1 cellular context compared by ENCODE assay signal in the genomic region with DNA sequence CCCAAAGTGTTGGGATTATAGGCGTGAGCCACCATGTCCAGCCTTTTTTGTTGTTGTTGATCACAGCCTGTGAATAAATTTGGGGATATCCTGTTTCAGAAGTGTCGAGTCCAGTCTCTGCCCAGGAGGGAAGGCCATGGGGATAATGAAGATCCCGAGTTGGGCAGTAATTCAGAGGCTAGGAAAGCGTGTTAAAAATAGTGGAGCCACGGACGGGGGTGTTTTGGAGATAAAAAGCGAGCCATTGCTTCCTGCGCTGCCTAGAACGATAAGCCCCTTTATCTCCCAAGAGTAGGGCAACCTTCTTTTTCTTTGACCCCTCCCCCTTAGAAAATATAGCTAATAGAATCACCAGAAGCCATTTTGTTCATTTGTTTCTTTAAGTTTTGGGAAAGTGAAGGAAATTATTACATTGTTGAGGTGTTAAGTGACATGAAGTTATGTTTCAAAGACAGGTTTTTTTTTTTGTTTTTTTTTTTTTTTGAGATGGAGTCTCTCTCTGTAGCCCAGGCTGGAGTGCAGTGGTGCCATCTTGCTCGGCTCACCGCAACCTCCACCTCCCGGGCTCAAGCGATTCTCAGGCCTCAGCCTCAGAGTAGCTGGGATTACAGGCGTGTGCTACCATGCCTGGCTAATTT.
TF ChIP-seq lines count a peak whose summit lies in the region.

No MANE protein-coding gene starts in this region.

TF ChIP-seq in K562, 482 proteins besides CTCF, POLR2A, EP300 and RAD21 (continued from another document and continues in another):
- TF ChIP-seq, protein P1, sequence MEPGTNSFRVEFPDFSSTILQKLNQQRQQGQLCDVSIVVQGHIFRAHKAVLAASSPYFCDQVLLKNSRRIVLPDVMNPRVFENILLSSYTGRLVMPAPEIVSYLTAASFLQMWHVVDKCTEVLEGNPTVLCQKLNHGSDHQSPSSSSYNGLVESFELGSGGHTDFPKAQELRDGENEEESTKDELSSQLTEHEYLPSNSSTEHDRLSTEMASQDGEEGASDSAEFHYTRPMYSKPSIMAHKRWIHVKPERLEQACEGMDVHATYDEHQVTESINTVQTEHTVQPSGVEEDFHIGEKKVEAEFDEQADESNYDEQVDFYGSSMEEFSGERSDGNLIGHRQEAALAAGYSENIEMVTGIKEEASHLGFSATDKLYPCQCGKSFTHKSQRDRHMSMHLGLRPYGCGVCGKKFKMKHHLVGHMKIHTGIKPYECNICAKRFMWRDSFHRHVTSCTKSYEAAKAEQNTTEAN (CRISPR knock-in tag; IDR thresholded peaks at IDR 0.05): no peak
- TF ChIP-seq SNAPC5 (CRISPR knock-in tag; IDR thresholded peaks at IDR 0.05): no peak
- no peak for TF ChIP-seq DLX4 (CRISPR knock-in tag; IDR thresholded peaks at IDR 0.05)
- no peak for TF ChIP-seq MCM3 (IDR thresholded peaks at IDR 0.05)
- TF ChIP-seq JUN (IDR thresholded peaks at IDR 0.05; ENCODE audit: borderline replicate concordance, low read depth, low read length): no peak
- TF ChIP-seq JUN (CRISPR knock-in tag; IDR thresholded peaks at IDR 0.05; ENCODE audit: borderline replicate concordance): no peak
- TF ChIP-seq ZNF431 (CRISPR knock-in tag; IDR thresholded peaks at IDR 0.05): no peak
- TF ChIP-seq ERF (CRISPR knock-in tag; IDR thresholded peaks at IDR 0.05): peak; percentile 79; the same call in 1 of the 2 replicates
- TF ChIP-seq EHMT2 (IDR thresholded peaks at IDR 0.05): peak; percentile 5; the same call in 1 of the 2 replicates
- TF ChIP-seq CEBPG (CRISPR knock-in tag; IDR thresholded peaks at IDR 0.05): no peak
- TF ChIP-seq CEBPG (tag; conservative IDR thresholded peaks at IDR 0.05 in 1 of 2, IDR thresholded peaks at IDR 0.05 in 1 of 2): no peak
- peak in 1 of 2 experiments; percentile 28; a peak in 2 of 4 replicates for TF ChIP-seq NRF1 (conservative IDR thresholded peaks at IDR 0.05 in 1 of 2, IDR thresholded peaks at IDR 0.05 in 1 of 2)
- TF ChIP-seq POLR2B (IDR thresholded peaks at IDR 0.05; ENCODE audit: low read depth, partially characterized antibody): no peak
- no peak for TF ChIP-seq ID3 (CRISPR knock-in tag; IDR thresholded peaks at IDR 0.05)
- TF ChIP-seq ID3 (tag; IDR thresholded peaks at IDR 0.05): peak; percentile 65; the same call in 1 of the 2 replicates
- no peak for TF ChIP-seq MEIS2 (IDR thresholded peaks at IDR 0.05; ENCODE audit: partially characterized antibody)
- no peak for TF ChIP-seq ZNF318 (IDR thresholded peaks at IDR 0.05; ENCODE audit: borderline replicate concordance in 1 of 2, low read depth in 1 of 2)
- TF ChIP-seq ELF4 (CRISPR knock-in tag; IDR thresholded peaks at IDR 0.05): peak; percentile 40; the same call in 1 of the 2 replicates
- TF ChIP-seq, protein P2, sequence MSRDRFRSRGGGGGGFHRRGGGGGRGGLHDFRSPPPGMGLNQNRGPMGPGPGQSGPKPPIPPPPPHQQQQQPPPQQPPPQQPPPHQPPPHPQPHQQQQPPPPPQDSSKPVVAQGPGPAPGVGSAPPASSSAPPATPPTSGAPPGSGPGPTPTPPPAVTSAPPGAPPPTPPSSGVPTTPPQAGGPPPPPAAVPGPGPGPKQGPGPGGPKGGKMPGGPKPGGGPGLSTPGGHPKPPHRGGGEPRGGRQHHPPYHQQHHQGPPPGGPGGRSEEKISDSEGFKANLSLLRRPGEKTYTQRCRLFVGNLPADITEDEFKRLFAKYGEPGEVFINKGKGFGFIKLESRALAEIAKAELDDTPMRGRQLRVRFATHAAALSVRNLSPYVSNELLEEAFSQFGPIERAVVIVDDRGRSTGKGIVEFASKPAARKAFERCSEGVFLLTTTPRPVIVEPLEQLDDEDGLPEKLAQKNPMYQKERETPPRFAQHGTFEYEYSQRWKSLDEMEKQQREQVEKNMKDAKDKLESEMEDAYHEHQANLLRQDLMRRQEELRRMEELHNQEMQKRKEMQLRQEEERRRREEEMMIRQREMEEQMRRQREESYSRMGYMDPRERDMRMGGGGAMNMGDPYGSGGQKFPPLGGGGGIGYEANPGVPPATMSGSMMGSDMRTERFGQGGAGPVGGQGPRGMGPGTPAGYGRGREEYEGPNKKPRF (IDR thresholded peaks at IDR 0.05; ENCODE audit: low read depth, low read length): no peak
- no peak for TF ChIP-seq SRSF3 (IDR thresholded peaks at IDR 0.05; ENCODE audit: insufficient read depth, low read length)
- peak in 1 of 3 experiments; percentile 74 for TF ChIP-seq YY1 (IDR thresholded peaks at IDR 0.05; ENCODE audit: borderline replicate concordance in 1 of 3, control insufficient read depth in 1 of 3, extremely low read depth in 1 of 3, insufficient read depth in 3 of 3, insufficient read length in 1 of 3, insufficient replicate concordance in 2 of 3, low read depth in 1 of 3, low read length in 2 of 3)
- no peak for TF ChIP-seq GTF2A2 (tag; IDR thresholded peaks at IDR 0.05)
- no peak for TF ChIP-seq ETS2 (tag; IDR thresholded peaks at IDR 0.05; ENCODE audit: borderline replicate concordance, poor library complexity, severe bottlenecking)
- peak; percentile 86 for TF ChIP-seq HDAC3 (IDR thresholded peaks at IDR 0.05; ENCODE audit: borderline replicate concordance, partially characterized antibody)
- no peak for TF ChIP-seq ZNF197 (CRISPR knock-in tag; IDR thresholded peaks at IDR 0.05; ENCODE audit: low read depth)
- TF ChIP-seq STAT5A (IDR thresholded peaks at IDR 0.05; ENCODE audit: borderline replicate concordance, low read length): peak; percentile 82
- TF ChIP-seq PTTG1 (tag; IDR thresholded peaks at IDR 0.05; ENCODE audit: low read depth): 0 out of 2 replicates have a peak, but pooled peaks have one; percentile 32
- peak; percentile 97 for TF ChIP-seq ZNF592 (IDR thresholded peaks at IDR 0.05)
- TF ChIP-seq ZNF507 (tag; conservative IDR thresholded peaks at IDR 0.05): no peak
- TF ChIP-seq CREB3 (tag; conservative IDR thresholded peaks at IDR 0.05; ENCODE audit: low read depth): peak; percentile 67; the same call in 1 of the 2 replicates
- TF ChIP-seq CBX2 (IDR thresholded peaks at IDR 0.05; ENCODE audit: insufficient read depth, low read length, poor library complexity, severe bottlenecking): no peak
- no peak for TF ChIP-seq ZNF146 (CRISPR knock-in tag; IDR thresholded peaks at IDR 0.05; ENCODE audit: unreplicated experiment)
- TF ChIP-seq ARNT (IDR thresholded peaks at IDR 0.05): peak; percentile 32 to 64; a peak in 2 of 4 replicates
